ENCODE assay signal across 17 cellular contexts in genomic region chr12:85693093-85693665, GRCh38.
DNase-seq lines count a peak whose midpoint lies in the region; ATAC-seq and TF ChIP-seq lines count a peak whose summit lies in the region.
"Had no signal": no experiment of that assay in that cellular context is flagged by ENCODE, and none has a peak within 500 bp of the region (broad histone marks: within the 10 kb centered on the region; RNA-seq: fewer than 3 reads in every experiment).

No MANE protein-coding gene starts in this region.

- intact Hi-C loops in Caco-2 (cut with micrococcal nuclease; ENCODE audit: unreplicated experiment): no loop called here

- peaks cover 16% of the 10 kb centered on the region for H3K4me1 Mint-ChIP-seq in Caco-2 (ENCODE audit: low read depth, unreplicated experiment)
- H3K4me1 Mint-ChIP-seq: B cell; CD4-positive, CD25-positive, alpha-beta regulatory T cell; CD8-positive, alpha-beta memory T cell had no signal

- H3K27me3 Mint-ChIP-seq in Caco-2 (ENCODE audit: insufficient read depth, unreplicated experiment): no peaks in the 10 kb centered on the region
- H3K27me3 Mint-ChIP-seq: B cell; CD4-positive, CD25-positive, alpha-beta regulatory T cell; CD8-positive, alpha-beta memory T cell had no signal

- ATAC-seq in HG03439 (IDR thresholded peaks at IDR 0.05; ENCODE audit: unreplicated experiment): no peak
- ATAC-seq: HCT116 had no signal

- no peak overlapping the region for H3K27ac ChIP-seq in SJSA1
- H3K27ac ChIP-seq: GM23248 had no signal

- no peak overlapping the region for H3K4me3 ChIP-seq in SJSA1
- no peak overlapping the region for H3K4me3 ChIP-seq in epithelial cell of esophagus (ENCODE audit: low read length)
- H3K4me3 ChIP-seq in Caco-2 (ENCODE audit: low read depth, low read length): no peak overlapping the region
- H3K4me3 ChIP-seq: GM23248 had no signal

- H3K36me3 Mint-ChIP-seq in Caco-2 (ENCODE audit: insufficient read depth, unreplicated experiment): no peaks in the 10 kb centered on the region
- H3K36me3 Mint-ChIP-seq: CD4-positive, CD25-positive, alpha-beta regulatory T cell; CD8-positive, alpha-beta memory T cell had no signal

- H3K4me3 Mint-ChIP-seq in Caco-2 (ENCODE audit: unreplicated experiment): no peak overlapping the region
- H3K4me3 Mint-ChIP-seq: B cell; CD4-positive, CD25-positive, alpha-beta regulatory T cell; CD8-positive, alpha-beta memory T cell; HFFc6 had no signal

- no peaks in the 10 kb centered on the region for H3K9me3 ChIP-seq in SJSA1 (replicated peaks)
- H3K9me3 ChIP-seq in Caco-2: no peaks in the 10 kb centered on the region

- CTCF ChIA-PET in Caco-2 (lab: Charles Lee): no interaction called here

- TF ChIP-seq CTCF in epithelial cell of esophagus (IDR thresholded peaks at IDR 0.05; ENCODE audit: insufficient read depth, low read depth, low read length, missing control alignments): no peak
- TF ChIP-seq CTCF in Caco-2 (IDR thresholded peaks at IDR 0.05; ENCODE audit: insufficient read depth in 1 of 2, low read depth in 1 of 2, low read length in 1 of 2, severe bottlenecking in 1 of 2, unreplicated experiment in 1 of 2): no peak

- BruUV-seq in Caco-2 (replicated peaks; lab: Mats Ljungman, UMichigan): no TSS peak

- peak; percentile 6 for DNase-seq in GDM1 (lab: John Stamatoyannopoulos, UW)
- peak; percentile 28 for DNase-seq in MV-4-11 (lab: John Stamatoyannopoulos, UW)
- peak; percentile 75 to 89 for DNase-seq in SJSA1 (ENCODE audit: low read depth in 1 of 2, low spot score in 2 of 2)
- peak; percentile 5 for DNase-seq in epithelial cell of esophagus (ENCODE audit: low read depth)
- no peak for DNase-seq in NCI-H510A treated with DMSO at 0.1 percent for 48 hours (lab: John Stamatoyannopoulos, UW)
- no peak for DNase-seq in activated gamma-delta T cell (lab: John Stamatoyannopoulos, UW)
- DNase-seq in Caco-2: no peak
- DNase-seq: 8988T; C1 segment of cervical spinal cord; CD4-positive, CD25-positive, alpha-beta regulatory T cell; CD8-positive, alpha-beta memory T cell; COR-L47; GM23248; HFFc6 had no signal

- no peak overlapping the region for H3K27ac Mint-ChIP-seq in Caco-2 (ENCODE audit: unreplicated experiment)
- H3K27ac Mint-ChIP-seq: B cell; CD4-positive, CD25-positive, alpha-beta regulatory T cell; CD8-positive, alpha-beta memory T cell; HFFc6 had no signal

- H3K4me1 ChIP-seq in SJSA1 (replicated peaks) (peaks cover 13% of the 10 kb centered on the region), Caco-2 (no peaks in the 10 kb centered on the region)

- H3K36me3 ChIP-seq in SJSA1 (peaks cover 64% of the 10 kb centered on the region), Caco-2 (ENCODE audit: control insufficient read depth, insufficient read depth, low read length) (no peaks in the 10 kb centered on the region)

- POLR2A ChIA-PET in Caco-2 (lab: Charles Lee): no interaction called here

- no peaks in the 10 kb centered on the region for H3K9me3 Mint-ChIP-seq in Caco-2 (ENCODE audit: unreplicated experiment)
- H3K9me3 Mint-ChIP-seq: HFFc6 had no signal

- H3K27me3 ChIP-seq in SJSA1 (replicated peaks) (no peaks in the 10 kb centered on the region), Caco-2 (replicated peaks; ENCODE audit: control insufficient read depth, insufficient read depth, low read length) (no peaks in the 10 kb centered on the region)

Comparison
In these comparisons a context has a peak if more than half of its experiments do, and no peak if none do; other contexts are left out.
1. DNase-seq: peak in GDM1 (single experiment), MV-4-11 (single experiment), SJSA1 (2 of 2) and epithelial cell of esophagus (single experiment); none in NCI-H510A treated with DMSO at 0.1 percent for 48 hours (single experiment), activated gamma-delta T cell (single experiment) and Caco-2 (0 of 2).